8 cellular contexts compared by ENCODE assay signal in genomic region chr19:2171349-2172145, GRCh38. TPM values are rescaled to one million over a fixed set of nuclear protein-coding genes. Genes with fewer than 3 reads are reported as not detected.
DNase-seq lines count a peak whose midpoint lies in the region; ATAC-seq and TF ChIP-seq lines count a peak whose summit lies in the region.

No MANE protein-coding gene starts in this region.

- H3K4me2 ChIP-seq in Loucy (ENCODE audit: low read depth, low read length, poor library complexity, severe bottlenecking), result peak overlapping the region; percentile 37

- TF ChIP-seq CTCF in Loucy (conservative IDR thresholded peaks at IDR 0.05; ENCODE audit: low read length), result peak; percentile 36
- peak in 1 of 2 donors; percentile 55 for TF ChIP-seq CTCF in right atrium auricular region (IDR thresholded peaks at IDR 0.05)

- H3K9ac ChIP-seq in Loucy (ENCODE audit: low read depth, low read length, poor library complexity, severe bottlenecking), result peak overlapping the region; percentile 6

- H4K20me1 ChIP-seq in Loucy (ENCODE audit: insufficient read depth, low read length, poor library complexity, severe bottlenecking), result peaks cover 89% of the 10 kb centered on the region

- no peaks in the 10 kb centered on the region for H3K9me2 ChIP-seq in Loucy (replicated peaks; ENCODE audit: low read depth, low read length)

- peak; percentile 53 for DNase-seq in COLO668 (lab: John Stamatoyannopoulos, UW; ENCODE audit: unreplicated experiment)
- DNase-seq in activated T-cell treated with anti-CD3 and anti-CD28 coated beads, Interleukin-2, amount 50 U/mL, for 1 hour, result peak; percentile 73
- no peak for DNase-seq in right atrium auricular region (ENCODE audit: low spot score)
- peak; percentile 78 for DNase-seq in stimulated activated CD8-positive, alpha-beta memory T cell treated with anti-CD3 and anti-CD28 coated beads, Interleukin-12 subunit alpha, Interleukin-12 subunit beta, amount 100 ng/mL, for 4 hours (ENCODE audit: low read depth)
- DNase-seq in putamen (ENCODE audit: low spot score), result no peak

- H2AFZ ChIP-seq in Loucy (ENCODE audit: low read length), result no peak overlapping the region

- no peaks in the 10 kb centered on the region for H3F3A ChIP-seq in Loucy (ENCODE audit: low read depth)

- H3K27me3 ChIP-seq in Loucy (ENCODE audit: insufficient read depth, low read length, poor library complexity, severe bottlenecking) (no peaks in the 10 kb centered on the region), right atrium auricular region (no peaks in the 10 kb centered on the region)

- peak overlapping the region; percentile 91 to 99 for H3K27ac ChIP-seq in right atrium auricular region

- H3K4me1 ChIP-seq in Loucy (ENCODE audit: insufficient read depth, low read length, poor library complexity, severe bottlenecking) (peaks cover 40% of the 10 kb centered on the region), right atrium auricular region (peaks cover 0 to 77% of the 10 kb centered on the region in 2 donors)

- H3K4me3 ChIP-seq in Loucy (ENCODE audit: low read length, poor library complexity, severe bottlenecking) (no peak overlapping the region), right atrium auricular region (no peak overlapping the region)

- H3K9me3 ChIP-seq in Loucy (ENCODE audit: insufficient read depth, low read depth, low read length) (no peaks in the 10 kb centered on the region), right atrium auricular region (no peaks in the 10 kb centered on the region)

- peaks cover 15% of the 10 kb centered on the region; the same call in 1 of the 2 replicates for H3K36me3 ChIP-seq in Loucy (ENCODE audit: insufficient read depth, low read length)
- no peaks in the 10 kb centered on the region for H3K36me3 ChIP-seq in right atrium auricular region

- H3K79me2 ChIP-seq in Loucy (ENCODE audit: insufficient read depth, low read length), result peaks cover 99% of the 10 kb centered on the region

- ATAC-seq in GM19467 (IDR thresholded peaks at IDR 0.05; ENCODE audit: unreplicated experiment), result peak; percentile 43
- ATAC-seq in HG03025 (IDR thresholded peaks at IDR 0.05; ENCODE audit: low FRiP score, unreplicated experiment), result no peak

RNA-seq across cellular contexts. Expression of gene DOT1L, which starts 7.8 kb away (rescaled TPM):
- 10 to 100 TPM in 1 of 2 donors, 1 to 10 TPM in 1; 6.7 to 10.3 TPM for total RNA-seq in right atrium auricular region

RNA-seq across cellular contexts. Expression of gene AP3D1, which starts 20.2 kb away (rescaled TPM):
- total RNA-seq in right atrium auricular region, result 10 to 100 TPM; 82.7 to 95.8 TPM

Comparison
In these comparisons a context has a peak if more than half of its experiments do, and no peak if none do; other contexts are left out.
1. DNase-seq: peak in COLO668 (single experiment), activated T-cell treated with anti-CD3 and anti-CD28 coated beads, Interleukin-2, amount 50 U/mL, for 1 hour (single experiment) and stimulated activated CD8-positive, alpha-beta memory T cell treated with anti-CD3 and anti-CD28 coated beads, Interleukin-12 subunit alpha, Interleukin-12 subunit beta, amount 100 ng/mL, for 4 hours (single experiment); none in right atrium auricular region (single experiment) and putamen (single experiment).